15 cellular contexts compared by ENCODE assay signal in the genomic region with DNA sequence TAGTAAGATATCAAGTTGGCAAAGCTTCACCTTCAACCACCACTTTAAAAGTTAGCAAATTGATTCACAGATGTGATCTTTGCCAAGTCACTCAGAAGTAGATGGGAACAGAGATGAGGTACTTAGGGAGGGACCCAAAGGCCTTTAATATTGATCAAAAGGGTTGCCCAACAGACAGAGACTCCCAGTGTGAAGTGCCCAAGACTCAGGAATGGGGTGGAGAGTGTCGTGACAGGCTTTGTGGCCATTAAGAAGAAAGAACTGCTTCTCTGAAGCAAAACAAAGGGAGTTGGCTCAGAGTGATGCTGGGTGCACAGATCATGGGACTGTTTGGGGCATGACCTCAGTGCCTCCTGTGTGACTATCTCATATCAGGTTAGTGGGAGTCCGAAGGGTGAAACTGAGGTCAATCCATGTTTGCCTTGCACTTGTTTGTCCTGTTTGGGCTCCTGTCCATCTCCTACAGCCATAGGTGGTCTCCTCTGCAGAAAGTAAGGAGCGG.
DNase-seq lines count a peak whose midpoint lies in the region; ATAC-seq and TF ChIP-seq lines count a peak whose summit lies in the region.
"Had no signal": no experiment of that assay in that cellular context is flagged by ENCODE, and none has a peak within 500 bp of the region (broad histone marks: within the 10 kb centered on the region; RNA-seq: fewer than 3 reads in every experiment).

No MANE protein-coding gene starts in this region.

- no peak overlapping the region for H3K4me3 Mint-ChIP-seq in stimulated activated naive B cell treated with anti-CD40 and anti-IgM and Interleukin-4, amounts not matched to agents 10 μg/mL and 1 μg/mL and 100 μg/mL, for 72 hours
- H3K4me3 Mint-ChIP-seq: CD14-positive monocyte had no signal

- CTCF ChIA-PET in Panc1 (lab: Charles Lee) (no interaction called here), OCI-LY7 (lab: Charles Lee; ENCODE audit: unreplicated experiment) (no interaction called here)

- peak overlapping the region; percentile 6 for H3K27ac Mint-ChIP-seq in stimulated activated naive B cell treated with anti-CD40 and anti-IgM and Interleukin-4, amounts not matched to agents 10 μg/mL and 1 μg/mL and 100 μg/mL, for 72 hours
- H3K27ac Mint-ChIP-seq: CD14-positive monocyte had no signal

- H3K4me1 ChIP-seq in Panc1 (ENCODE audit: control insufficient read depth, insufficient read depth, low read length): no peaks in the 10 kb centered on the region
- H3K4me1 ChIP-seq in OCI-LY7 (ENCODE audit: insufficient read depth, low read length, poor library complexity, severe bottlenecking): no peaks in the 10 kb centered on the region
- H3K4me1 ChIP-seq: Peyer's patch had no signal

- H3K4me3 ChIP-seq in Panc1 (ENCODE audit: low read depth in 2 of 2, low read length in 2 of 2): no peak overlapping the region
- H3K4me3 ChIP-seq in OCI-LY7 (ENCODE audit: low read depth, low read length, poor library complexity, severe bottlenecking): no peak overlapping the region
- H3K4me3 ChIP-seq: Peyer's patch, SK-N-MC had no signal

- intact Hi-C loops in Panc1 (cut with micrococcal nuclease; ENCODE audit: unreplicated experiment): no loop called here
- intact Hi-C loops in left colon (cut with DNase I, micrococcal nuclease): no loop called here
- intact Hi-C loops in OCI-LY7 (cut with micrococcal nuclease; ENCODE audit: unreplicated experiment): no loop called here
- intact Hi-C loops in posterior vena cava (cut with DNase I): no loop called here

- no peak overlapping the region for H2AFZ ChIP-seq in OCI-LY7 (ENCODE audit: low read length)

- H3K4me2 ChIP-seq in OCI-LY7 (ENCODE audit: low read length): no peak overlapping the region

- no peaks in the 10 kb centered on the region for H3K9me3 ChIP-seq in Panc1 (ENCODE audit: control insufficient read depth, insufficient read depth, low read depth, low read length)
- no peaks in the 10 kb centered on the region for H3K9me3 ChIP-seq in OCI-LY7 (ENCODE audit: low read length)
- H3K9me3 ChIP-seq: Caco-2, Peyer's patch had no signal

- TF ChIP-seq CTCF in Panc1 (IDR thresholded peaks at IDR 0.05): no peak
- TF ChIP-seq CTCF in OCI-LY7 (conservative IDR thresholded peaks at IDR 0.05; ENCODE audit: low read length): no peak

- peak; percentile 30 for DNase-seq in HuH-7 (ENCODE audit: low spot score)
- no peak for DNase-seq in Panc1 (ENCODE audit: low read depth, low spot score)
- no peak for DNase-seq in left colon
- no peak for DNase-seq in stimulated activated naive B cell treated with anti-CD40 and anti-IgM and Interleukin-4, amounts not matched to agents 10 μg/mL and 1 μg/mL and 100 μg/mL, for 72 hours
- no peak for DNase-seq in OCI-LY7 (ENCODE audit: low spot score)
- DNase-seq in posterior vena cava (ENCODE audit: low spot score): no peak
- DNase-seq: NCI-H1436 treated with DMSO at 0.1 percent for 48 hours, NCI-H2029 treated with DMSO at 0.1 percent for 48 hours, NCI-H748 treated with DMSO at 0.1 percent for 48 hours, Peyer's patch had no signal

- BruUV-seq in Panc1 (replicated peaks; lab: Mats Ljungman, UMichigan): no TSS peak
- no TSS peak for BruUV-seq in OCI-LY7 (replicated peaks; lab: Mats Ljungman, UMichigan)

- POLR2A ChIA-PET in Panc1 (lab: Charles Lee): no interaction called here
- POLR2A ChIA-PET in OCI-LY7 (lab: Charles Lee): no interaction called here

- peaks cover 21 to 26% of the 10 kb centered on the region in 2 donors for H3K27me3 Mint-ChIP-seq in stimulated activated naive B cell treated with anti-CD40 and anti-IgM and Interleukin-4, amounts not matched to agents 10 μg/mL and 1 μg/mL and 100 μg/mL, for 72 hours

- H3K4me1 Mint-ChIP-seq in stimulated activated naive B cell treated with anti-CD40 and anti-IgM and Interleukin-4, amounts not matched to agents 10 μg/mL and 1 μg/mL and 100 μg/mL, for 72 hours: peaks cover 0 to 2% of the 10 kb centered on the region in 2 donors
- H3K4me1 Mint-ChIP-seq: CD14-positive monocyte had no signal

- in situ Hi-C loops in Panc1 (cut with HindIII; ENCODE audit: low pct_unique_long_range_greater_than_20kb, low sequenced_read_pairs): no loop called here

- H3K36me3 Mint-ChIP-seq in stimulated activated naive B cell treated with anti-CD40 and anti-IgM and Interleukin-4, amounts not matched to agents 10 μg/mL and 1 μg/mL and 100 μg/mL, for 72 hours: no peaks in the 10 kb centered on the region
- H3K36me3 Mint-ChIP-seq: CD14-positive monocyte had no signal

- H4K20me1 ChIP-seq in OCI-LY7 (ENCODE audit: insufficient read depth, low read length): no peaks in the 10 kb centered on the region

- H3K27ac ChIP-seq in Panc1 (ENCODE audit: low read length) (no peak overlapping the region), OCI-LY7 (ENCODE audit: low read depth, low read length, poor library complexity, severe bottlenecking) (no peak overlapping the region)
- H3K27ac ChIP-seq: Peyer's patch, SK-N-MC had no signal

- no peaks in the 10 kb centered on the region for H3K27me3 ChIP-seq in Panc1 (ENCODE audit: control insufficient read depth, insufficient read depth, low read length)
- H3K27me3 ChIP-seq: Peyer's patch had no signal

- ATAC-seq in Panc1 (0 out of 2 replicates have a peak, but pooled peaks have one; percentile 21), left colon (peak; percentile 49), HG02981 (IDR thresholded peaks at IDR 0.05; ENCODE audit: unreplicated experiment) (no peak)
- ATAC-seq in stimulated activated naive B cell treated with anti-CD40 and anti-IgM and Interleukin-4, amounts not matched to agents 10 μg/mL and 1 μg/mL and 100 μg/mL, for 72 hours (replicated peaks): no peak
- ATAC-seq: Right ventricle myocardium inferior had no signal

- H3K9me2 ChIP-seq in OCI-LY7 (ENCODE audit: insufficient read depth, low read length): no peaks in the 10 kb centered on the region

- H3K36me3 ChIP-seq in Panc1 (ENCODE audit: control insufficient read depth, insufficient read depth, low read length) (no peaks in the 10 kb centered on the region), OCI-LY7 (ENCODE audit: insufficient read depth, low read length) (no peaks in the 10 kb centered on the region)
- H3K36me3 ChIP-seq: Peyer's patch had no signal

- no peaks in the 10 kb centered on the region for H3K79me2 ChIP-seq in OCI-LY7 (ENCODE audit: insufficient read depth, low read depth, low read length)

- peaks cover 0 to 3% of the 10 kb centered on the region in 2 donors for H3K9me3 Mint-ChIP-seq in stimulated activated naive B cell treated with anti-CD40 and anti-IgM and Interleukin-4, amounts not matched to agents 10 μg/mL and 1 μg/mL and 100 μg/mL, for 72 hours

Comparison
In these comparisons a context has a peak if more than half of its experiments do, and no peak if none do; other contexts are left out.
1. ATAC-seq: peak in Panc1 (single experiment) and left colon (single experiment); none in stimulated activated naive B cell treated with anti-CD40 and anti-IgM and Interleukin-4, amounts not matched to agents 10 μg/mL and 1 μg/mL and 100 μg/mL, for 72 hours (0 of 2) and HG02981 (single experiment).